ENCODE assay signal across 8 cellular contexts in genomic region chr2:3557588-3558204, GRCh38. TPM values are rescaled to one million over a fixed set of nuclear protein-coding genes. Genes with fewer than 3 reads are reported as not detected.
DNase-seq lines count a peak whose midpoint lies in the region; ATAC-seq and TF ChIP-seq lines count a peak whose summit lies in the region.

No MANE protein-coding gene starts in this region.

- H3K14ac ChIP-seq in neuronal stem cell (ENCODE audit: low read length): peak overlapping the region; percentile 56

- CTCF ChIA-PET in OCI-LY7 (lab: Charles Lee; ENCODE audit: unreplicated experiment): interaction anchor here (0.7 kb wide), 1 partner anchor 95 kb away, joined by 3 read pairs; no protein-coding TSS in a partner anchor

- peak overlapping the region; percentile 90 for H3K18ac ChIP-seq in neuronal stem cell (ENCODE audit: low read length)

- peaks cover 55% of the 10 kb centered on the region for H3K79me2 ChIP-seq in OCI-LY7 (ENCODE audit: insufficient read depth, low read depth, low read length)

- peaks cover 3% of the 10 kb centered on the region for H3K27me3 Mint-ChIP-seq in endothelial cell (ENCODE audit: unreplicated experiment)

- no peak overlapping the region for H3K4ac ChIP-seq in neuronal stem cell (ENCODE audit: low read length)

- WGBS in neuronal stem cell (ENCODE audit: extremely low coverage in 2 of 2, insufficient read length in 2 of 2, insufficient replicate concordance in 1 of 2), 2 donors: no CpG with 5 or more reads among the region's 40 CpGs

- peak overlapping the region; percentile 93 for H3K9ac ChIP-seq in neuronal stem cell (ENCODE audit: low read depth, low read length, poor library complexity)

- peak overlapping the region; percentile 75 for H2AK5ac ChIP-seq in neuronal stem cell (ENCODE audit: low read depth, low read length)

- peak overlapping the region; percentile 87 for H3K27ac Mint-ChIP-seq in endothelial cell (ENCODE audit: unreplicated experiment)

- H2BK15ac ChIP-seq in neuronal stem cell (ENCODE audit: low read length): no peak overlapping the region

- no peaks in the 10 kb centered on the region for H3K9me3 Mint-ChIP-seq in endothelial cell (ENCODE audit: unreplicated experiment)

- ATAC-seq in GM18858 (IDR thresholded peaks at IDR 0.05; ENCODE audit: unreplicated experiment) (peak; percentile 13), HG02588 (IDR thresholded peaks at IDR 0.05; ENCODE audit: unreplicated experiment) (peak; percentile 24)

- H2BK120ac ChIP-seq in neuronal stem cell (ENCODE audit: low read depth, low read length): no peak overlapping the region

- peaks cover 11% of the 10 kb centered on the region; the same call in 1 of the 2 replicates for H4K20me1 ChIP-seq in OCI-LY7 (ENCODE audit: insufficient read depth, low read length)

- H3K4me3 ChIP-seq in OCI-LY7 (ENCODE audit: low read depth, low read length, poor library complexity, severe bottlenecking): peak overlapping the region; percentile 80
- peak overlapping the region; percentile 83 to 92 for H3K4me3 ChIP-seq in neuronal stem cell (ENCODE audit: low read length in 2 of 2)

- H4K8ac ChIP-seq in neuronal stem cell (ENCODE audit: low read depth, low read length): peak overlapping the region; percentile 10

- H3K27me3 ChIP-seq in neuronal stem cell (ENCODE audit: control insufficient read depth in 3 of 3, insufficient read depth in 3 of 3, low read depth in 1 of 3, low read length in 3 of 3): peaks cover 0 to 2% (median 0%) of the 10 kb centered on the region in 3 experiments

- peak overlapping the region; percentile 96 for H3K23ac ChIP-seq in neuronal stem cell (ENCODE audit: low read depth, low read length, poor library complexity)

- H3K79me1 ChIP-seq in neuronal stem cell (ENCODE audit: low read depth, low read length): peaks cover 8% of the 10 kb centered on the region

- H3K9me3 ChIP-seq in OCI-LY7 (ENCODE audit: low read length) (no peaks in the 10 kb centered on the region), neuronal stem cell (replicated peaks in 1 of 2; ENCODE audit: control insufficient read depth in 2 of 2, insufficient read depth in 1 of 2, low read depth in 1 of 2, low read length in 2 of 2) (no peaks in the 10 kb centered on the region)

- DNase-seq in OCI-LY7 (ENCODE audit: low spot score): no peak
- no peak for DNase-seq in endothelial cell (ENCODE audit: low spot score)
- DNase-seq in neuronal stem cell (ENCODE audit: low spot score): no peak
- no peak for DNase-seq in NCI-H82 treated with DMSO at 0.1 percent for 48 hours (lab: John Stamatoyannopoulos, UW; ENCODE audit: unreplicated experiment)
- DNase-seq in occipital lobe (lab: John Stamatoyannopoulos, UW): no peak
- DNase-seq in posterior vena cava (ENCODE audit: low spot score): no peak

- H3K36me3 ChIP-seq in OCI-LY7 (ENCODE audit: insufficient read depth, low read length): peaks cover 71% of the 10 kb centered on the region
- peaks cover 19 to 72% of the 10 kb centered on the region in 2 donors for H3K36me3 ChIP-seq in neuronal stem cell (replicated peaks in 1 of 2; ENCODE audit: control insufficient read depth in 2 of 2, insufficient read depth in 2 of 2, low read length in 2 of 2)

- intact Hi-C loops in OCI-LY7 (cut with micrococcal nuclease; ENCODE audit: unreplicated experiment) (loop anchor here (1.0 to 2.0 kb wide), 4 partner anchors 18 to 94 kb away; partner anchors contain the start of genes ADI1 and RPS7), posterior vena cava (cut with DNase I) (no loop called here)

- peak overlapping the region; percentile 93 for H3K4me3 Mint-ChIP-seq in endothelial cell (ENCODE audit: unreplicated experiment)

- TSS peak; percentile 78 for BruUV-seq in OCI-LY7 (replicated peaks; lab: Mats Ljungman, UMichigan)

- no peaks in the 10 kb centered on the region for H3K9me2 ChIP-seq in OCI-LY7 (ENCODE audit: insufficient read depth, low read length)

- H2BK5ac ChIP-seq in neuronal stem cell (ENCODE audit: low read length): no peak overlapping the region

- H3K4me1 Mint-ChIP-seq in endothelial cell (ENCODE audit: unreplicated experiment): peaks cover 10% of the 10 kb centered on the region

- peaks cover 18% of the 10 kb centered on the region for H3K36me3 Mint-ChIP-seq in endothelial cell (ENCODE audit: low read depth, unreplicated experiment)

- POLR2A ChIA-PET in OCI-LY7 (lab: Charles Lee): interaction anchor here (0.6 to 2.2 kb wide), 9 partner anchors 13 to 761 kb away, joined by 3 to 19 read pairs (median 6); partner anchors contain the start of genes ADI1 and RPS7

- no peak overlapping the region for H4K91ac ChIP-seq in neuronal stem cell (ENCODE audit: low read depth, low read length, poor library complexity)

- H2BK12ac ChIP-seq in neuronal stem cell (ENCODE audit: low read length): no peak overlapping the region

- no peak for TF ChIP-seq CTCF in OCI-LY7 (conservative IDR thresholded peaks at IDR 0.05; ENCODE audit: low read length)
- TF ChIP-seq CTCF in endothelial cell (IDR thresholded peaks at IDR 0.05; ENCODE audit: unreplicated experiment): no peak

- peaks cover 37% of the 10 kb centered on the region for H3K4me1 ChIP-seq in OCI-LY7 (ENCODE audit: insufficient read depth, low read length, poor library complexity, severe bottlenecking)
- peaks cover 2 to 4% of the 10 kb centered on the region in 2 donors for H3K4me1 ChIP-seq in neuronal stem cell (ENCODE audit: control insufficient read depth in 2 of 2, insufficient read depth in 1 of 2, low read depth in 1 of 2, low read length in 2 of 2)

- peak overlapping the region; percentile 87 for H3K4me2 ChIP-seq in OCI-LY7 (ENCODE audit: low read length)
- peak overlapping the region; percentile 82 for H3K4me2 ChIP-seq in neuronal stem cell (ENCODE audit: insufficient read depth, low read length, poor library complexity, severe bottlenecking)

- H2AFZ ChIP-seq in OCI-LY7 (ENCODE audit: low read length) (no peak overlapping the region), neuronal stem cell (ENCODE audit: low read length) (peak overlapping the region; percentile 91)

- H3K27ac ChIP-seq in OCI-LY7 (ENCODE audit: low read depth, low read length, poor library complexity, severe bottlenecking): peak overlapping the region; percentile 99
- H3K27ac ChIP-seq in neuronal stem cell (replicated peaks; ENCODE audit: low read length): peak overlapping the region; percentile 56

RNA-seq across cellular contexts. Expression of gene RNASEH1, which starts 0.4 kb away (rescaled TPM):
- total RNA-seq in OCI-LY7 (2014; rRNA removed; shearing (Covaris generic)): 34.7 and 35.7 TPM in 2 replicates
- total RNA-seq in OCI-LY7 (2022) (41.9 and 48.2 TPM in 2 replicates), endothelial cell (ENCODE audit: unreplicated experiment) (24.4 TPM), occipital lobe (26.2 TPM), posterior vena cava (10 to 100 TPM; 20.7 to 23.9 TPM)
- 19.0 TPM for polyA plus RNA-seq in neuronal stem cell (2013, experiment 1 of 2)
- polyA plus RNA-seq in neuronal stem cell (2013, experiment 2 of 2): 19.4 TPM

RNA-seq across cellular contexts. Expression of gene RPS7, which starts 17.4 kb away (rescaled TPM):
- total RNA-seq in OCI-LY7 (2014; rRNA removed; shearing (Covaris generic)): 2,658 and 2,982 TPM in 2 replicates
- total RNA-seq in OCI-LY7 (2022): 2,524 and 2,654 TPM in 2 replicates
- 1,549 TPM for total RNA-seq in endothelial cell (ENCODE audit: unreplicated experiment)
- polyA plus RNA-seq in neuronal stem cell (2013, experiment 1 of 2): 4,775 TPM
- 4,899 TPM for polyA plus RNA-seq in neuronal stem cell (2013, experiment 2 of 2)
- total RNA-seq in occipital lobe: 1,272 TPM
- 1,000 to 10,000 TPM; 1,084 to 1,219 TPM for total RNA-seq in posterior vena cava

RNA-seq across cellular contexts. Expression of gene COLEC11, which starts 37.2 kb away (rescaled TPM):
- total RNA-seq in OCI-LY7 (2014; rRNA removed; shearing (Covaris generic)): not detected in 2 replicates
- total RNA-seq in OCI-LY7 (2022) (1.1 and 1.7 TPM in 2 replicates), endothelial cell (ENCODE audit: unreplicated experiment) (2.3 TPM), occipital lobe (0.78 TPM), posterior vena cava (1 to 10 TPM in 1 of 2 donors, under 1 TPM in 1; 0.71 to 3.8 TPM)
- 0.82 TPM for polyA plus RNA-seq in neuronal stem cell (2013, experiment 1 of 2)
- 0.97 TPM for polyA plus RNA-seq in neuronal stem cell (2013, experiment 2 of 2)

RNA-seq across cellular contexts. Expression of gene ADI1, which starts 38.4 kb away (rescaled TPM):
- 19.2 and 20.0 TPM in 2 replicates for total RNA-seq in OCI-LY7 (2014; rRNA removed; shearing (Covaris generic))
- total RNA-seq in OCI-LY7 (2022) (22.1 and 26.2 TPM in 2 replicates), endothelial cell (ENCODE audit: unreplicated experiment) (21.6 TPM), occipital lobe (15.4 TPM), posterior vena cava (10 to 100 TPM; 29.5 to 43.2 TPM)
- polyA plus RNA-seq in neuronal stem cell (2013, experiment 1 of 2): 23.7 TPM
- 23.8 TPM for polyA plus RNA-seq in neuronal stem cell (2013, experiment 2 of 2)
